ENCODE assay signal across 18 cellular contexts in genomic region chr4:186202490-186203140, GRCh38. TPM values are rescaled to one million over a fixed set of nuclear protein-coding genes. Genes with fewer than 3 reads are reported as not detected.
DNase-seq lines count a peak whose midpoint lies in the region; ATAC-seq, FAIRE-seq and TF ChIP-seq lines count a peak whose summit lies in the region.
"Had no signal": no experiment of that assay in that cellular context is flagged by ENCODE, and none has a peak within 500 bp of the region (broad histone marks: within the 10 kb centered on the region; RNA-seq: fewer than 3 reads in every experiment).

No MANE protein-coding gene starts in this region.

- no peak overlapping the region for H3K4me3 ChIP-seq in gastroesophageal sphincter
- H3K4me3 ChIP-seq in body of pancreas = no peak overlapping the region
- H3K4me3 ChIP-seq: GM12878, MG63, thyroid gland had no signal

- TF ChIP-seq POLR2A in GM12891 (IDR thresholded peaks at IDR 0.05; ENCODE audit: low read depth, low read length) (no peak), gastroesophageal sphincter (IDR thresholded peaks at IDR 0.05) (no peak), body of pancreas (IDR thresholded peaks at IDR 0.05) (no peak)

- FAIRE-seq in GM12891 (lab: Jason Lieb, UNC) = peak; percentile 95
- FAIRE-seq: GM12878, islet of Langerhans had no signal

- in situ Hi-C loops in KBM-7 (cut with MboI; ENCODE audit: low pct_unique_long_range_greater_than_20kb, low sequenced_read_pairs) = no loop called here

- no peak for TF ChIP-seq CTCF in C4-2B (conservative IDR thresholded peaks at IDR 0.05)
- no peak for TF ChIP-seq CTCF in VCaP (conservative IDR thresholded peaks at IDR 0.05)
- TF ChIP-seq CTCF in gastroesophageal sphincter (IDR thresholded peaks at IDR 0.05) = no peak
- TF ChIP-seq CTCF in body of pancreas (IDR thresholded peaks at IDR 0.05) = peak in 1 of 7 experiments; percentile 9

- TF ChIP-seq EP300 in gastroesophageal sphincter (IDR thresholded peaks at IDR 0.05) = no peak

- peaks cover 0 to 19% (median 0%) of the 10 kb centered on the region in 3 donors for H3K4me1 ChIP-seq in gastroesophageal sphincter
- H3K4me1 ChIP-seq in body of pancreas = no peaks in the 10 kb centered on the region
- H3K4me1 ChIP-seq: vagina had no signal

- H3K36me3 ChIP-seq in gastroesophageal sphincter = peaks cover 0 to 21% of the 10 kb centered on the region in 2 donors
- peaks cover 0 to 1% of the 10 kb centered on the region in 2 donors for H3K36me3 ChIP-seq in body of pancreas (replicated peaks in 1 of 2; ENCODE audit: insufficient read depth in 1 of 2, low read depth in 2 of 2)
- H3K36me3 ChIP-seq: MG63, thyroid gland, vagina had no signal

- DNase-seq in GM12891 (ENCODE audit: insufficient read length, low spot score) (no peak), body of pancreas (no peak), DMS53 (lab: John Stamatoyannopoulos, UW) (no peak), KBM-7 (no peak)
- no peak for DNase-seq in stimulated activated CD4-positive, alpha-beta T cell treated with anti-CD3 and anti-CD28 coated beads, Interleukin-12 subunit alpha, Interleukin-12 subunit beta, amount 100 ng/mL, for 4 hours
- DNase-seq: NCI-H1930 had no signal

- H3K9me3 ChIP-seq in gastroesophageal sphincter (no peaks in the 10 kb centered on the region), body of pancreas (no peaks in the 10 kb centered on the region)
- H3K9me3 ChIP-seq: MG63, spleen, thyroid gland, vagina had no signal

- H3K27ac ChIP-seq in C4-2B (peak overlapping the region; percentile 83), VCaP (peak overlapping the region; percentile 85), gastroesophageal sphincter (peak overlapping the region in 2 of 4 donors; percentile 21 to 39), body of pancreas (no peak overlapping the region)
- H3K27ac ChIP-seq: thyroid gland, vagina had no signal

- H3K27me3 ChIP-seq in gastroesophageal sphincter (no peaks in the 10 kb centered on the region), body of pancreas (no peaks in the 10 kb centered on the region)
- H3K27me3 ChIP-seq: MG63, spleen, thyroid gland, vagina had no signal

- 91 to 96% methylated on average over 8 of the region's 8 CpGs for WGBS in gastroesophageal sphincter (ENCODE audit: low coverage in 1 of 2), 2 donors
- 78 to 88% methylated on average over 8 of the region's 8 CpGs for WGBS in body of pancreas, 2 donors

- intact Hi-C loops in body of pancreas (cut with DNase I) = no loop called here

- ATAC-seq in gastroesophageal sphincter (peak; percentile 26), body of pancreas (no peak)

TF ChIP-seq in GM12891, 5 proteins besides CTCF, POLR2A, EP300 and RAD21:
- TF ChIP-seq SPI1 (IDR thresholded peaks at IDR 0.05; ENCODE audit: low read depth, low read length) (no peak), TAF1 (IDR thresholded peaks at IDR 0.05; ENCODE audit: low read depth, low read length) (no peak), PAX5 (IDR thresholded peaks at IDR 0.05; ENCODE audit: insufficient read depth, low read length, severe bottlenecking) (no peak), POLR2AphosphoS5 (IDR thresholded peaks at IDR 0.05; ENCODE audit: low read depth, low read length) (no peak), POU2F2 (IDR thresholded peaks at IDR 0.05; ENCODE audit: low read depth, low read length) (no peak)

RNA-seq across cellular contexts. Expression of gene CYP4V2, which starts 11.2 kb away (rescaled TPM):
- 1.5 TPM for polyA plus RNA-seq in GM12891 (2012; ENCODE audit: low read depth, missing spikeins)
- total RNA-seq in gastroesophageal sphincter = 10 to 100 TPM; 25.6 to 44.7 (median 32.5) TPM
- total RNA-seq in body of pancreas = 10 to 100 TPM; 62.8 to 65.3 TPM

RNA-seq across cellular contexts. Expression of gene KLKB1, which starts 24.7 kb away (rescaled TPM):
- polyA plus RNA-seq in GM12891 (2012; ENCODE audit: low read depth, missing spikeins) = 0.09 TPM
- 1 to 10 TPM in 2 of 4 donors, under 1 TPM in 2; 0.81 to 3.1 (median 1.1) TPM for total RNA-seq in gastroesophageal sphincter
- total RNA-seq in body of pancreas = 1 to 10 TPM; 2.6 to 3.1 TPM
- total RNA-seq: activated T-helper 1 cell treated with anti-CD3 and anti-CD28 coated beads, Interleukin-12 subunit alpha, Interleukin-12 subunit beta, Interleukin-2, Interleukin-4 antibody, amounts not matched to agents 30 ng/mL and 10 ng/mL and 1 ng/mL, durations not matched to agents 14 hours and 24 hours and 36 hours; GM12878; progenitor cell of endocrine pancreas; SK-MEL-5 had no signal

Comparison
In these comparisons a context has a peak if more than half of its experiments do, and no peak if none do; other contexts are left out.
1. H3K27ac ChIP-seq: peak in C4-2B (single experiment) and VCaP (single experiment); none in body of pancreas (0 of 4).